ENCODE assay signal across 13 cellular contexts in the genomic region with DNA sequence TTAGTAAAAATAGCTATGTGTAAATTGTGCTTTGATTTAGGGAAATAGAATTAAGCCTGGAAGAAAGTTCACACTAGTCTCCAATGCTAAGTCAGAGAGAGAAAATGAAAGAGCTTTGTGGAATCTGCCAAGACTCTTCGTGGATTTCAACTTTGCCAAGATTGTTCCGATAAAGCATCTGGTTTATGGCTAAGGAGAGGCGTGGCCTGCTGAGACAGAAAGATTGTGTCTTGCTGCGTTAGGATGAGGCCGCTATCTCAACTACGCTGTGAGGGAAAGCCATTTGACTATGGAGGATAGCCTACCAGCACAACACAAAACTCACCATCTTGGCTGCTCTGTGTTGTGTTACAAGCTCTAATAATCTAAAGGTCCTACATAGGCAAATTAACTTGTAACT.
DNase-seq lines count a peak whose midpoint lies in the region; ATAC-seq, FAIRE-seq and TF ChIP-seq lines count a peak whose summit lies in the region.
"Had no signal": no experiment of that assay in that cellular context is flagged by ENCODE, and none has a peak within 500 bp of the region (broad histone marks: within the 10 kb centered on the region; RNA-seq: fewer than 3 reads in every experiment).

No MANE protein-coding gene starts in this region.

- TF ChIP-seq POLR2A in tibial nerve (IDR thresholded peaks at IDR 0.05), result no peak

- H3K4me3 Mint-ChIP-seq in osteocyte (ENCODE audit: unreplicated experiment), result no peak overlapping the region
- H3K4me3 Mint-ChIP-seq: activated naive CD8-positive, alpha-beta T cell treated with anti-CD3 and anti-CD28 coated beads, Interleukin-2, amount 10 ng/mL, durations not matched to agents 7 days and 5 days; T-helper 2 cell treated with Interferon-gamma antibody and Interleukin-4, amounts not matched to agents 5 μg/mL and 100 μg/mL, for 36 hours had no signal

- ATAC-seq in lung (ENCODE audit: insufficient read depth, low FRiP score) (no peak), HG02840 (IDR thresholded peaks at IDR 0.05; ENCODE audit: low FRiP score, unreplicated experiment) (no peak)

- H3K27ac ChIP-seq in lung (ENCODE audit: low read depth in 1 of 2, low read length in 1 of 2) (peak overlapping the region; percentile 52 to 84), tibial nerve (peak overlapping the region in 3 of 4 donors; percentile 34 to 73 (median 49))

- H3K27me3 ChIP-seq in bronchial epithelial cell (ENCODE audit: control insufficient read depth, insufficient read depth, low read length) (no peaks in the 10 kb centered on the region), lung (ENCODE audit: control insufficient read depth, insufficient read depth) (no peaks in the 10 kb centered on the region), tibial nerve (no peaks in the 10 kb centered on the region)

- H3K27me3 Mint-ChIP-seq in osteocyte (ENCODE audit: unreplicated experiment), result peaks cover 11% of the 10 kb centered on the region

- DNase-seq in HCEC 1CT, result peak; percentile 12
- DNase-seq in bronchial epithelial cell (ENCODE audit: low read depth), result no peak
- no peak for DNase-seq in lung (ENCODE audit: low spot score)
- peak in 1 of 2 donors; percentile 14 for DNase-seq in tibial nerve (ENCODE audit: low spot score in 2 of 2)
- no peak for DNase-seq in NCI-H446 treated with DMSO at 0.1 percent for 48 hours (lab: John Stamatoyannopoulos, UW)
- no peak for DNase-seq in activated naive CD4-positive, alpha-beta T cell (lab: John Stamatoyannopoulos, UW)
- no peak for DNase-seq in osteocyte (ENCODE audit: extremely low spot score, unreplicated experiment)
- DNase-seq: activated naive CD8-positive, alpha-beta T cell treated with anti-CD3 and anti-CD28 coated beads, Interleukin-2, amount 10 ng/mL, durations not matched to agents 7 days and 5 days; DMS79 treated with DMSO at 0.1 percent for 48 hours; NCI-H1694 had no signal

- TF ChIP-seq CTCF in bronchial epithelial cell (IDR thresholded peaks at IDR 0.05; ENCODE audit: insufficient read depth, low read length, severe bottlenecking) (no peak), lung (IDR thresholded peaks at IDR 0.05; ENCODE audit: control extremely low read depth, extremely low read depth) (no peak), tibial nerve (IDR thresholded peaks at IDR 0.05) (no peak), osteocyte (IDR thresholded peaks at IDR 0.05) (no peak)

- H3K36me3 ChIP-seq in bronchial epithelial cell (ENCODE audit: control insufficient read depth, insufficient read depth, low read length) (no peaks in the 10 kb centered on the region), lung (ENCODE audit: control insufficient read depth in 2 of 2, insufficient read depth in 2 of 2, low read length in 2 of 2) (no peaks in the 10 kb centered on the region), tibial nerve (no peaks in the 10 kb centered on the region)

- H3K4me1 Mint-ChIP-seq in osteocyte (ENCODE audit: unreplicated experiment), result peaks cover 10% of the 10 kb centered on the region

- no peak for TF ChIP-seq EP300 in tibial nerve (IDR thresholded peaks at IDR 0.05)

- FAIRE-seq in bronchial epithelial cell (lab: Jason Lieb, UNC), result peak; percentile 87
- FAIRE-seq: islet of Langerhans had no signal

- H3K9me3 ChIP-seq in lung (ENCODE audit: control insufficient read depth in 2 of 2, insufficient read depth in 1 of 2, low read length in 1 of 2) (peaks cover 0 to 6% of the 10 kb centered on the region in 2 donors), tibial nerve (no peaks in the 10 kb centered on the region)

- H3K27ac Mint-ChIP-seq in osteocyte (ENCODE audit: unreplicated experiment), result no peak overlapping the region
- H3K27ac Mint-ChIP-seq: activated naive CD8-positive, alpha-beta T cell treated with anti-CD3 and anti-CD28 coated beads, Interleukin-2, amount 10 ng/mL, durations not matched to agents 7 days and 5 days; T-helper 2 cell treated with Interferon-gamma antibody and Interleukin-4, amounts not matched to agents 5 μg/mL and 100 μg/mL, for 36 hours had no signal

- H3K4me3 ChIP-seq in bronchial epithelial cell (ENCODE audit: low read depth, low read length), result no peak overlapping the region
- no peak overlapping the region for H3K4me3 ChIP-seq in lung
- peak overlapping the region in 2 of 4 donors; percentile 11 to 12 for H3K4me3 ChIP-seq in tibial nerve

- H3K4me1 ChIP-seq in lung (ENCODE audit: control insufficient read depth in 2 of 2, insufficient read depth in 2 of 2, low read length in 2 of 2), result peaks cover 0 to 8% of the 10 kb centered on the region in 2 donors
- H3K4me1 ChIP-seq in tibial nerve, result peaks cover 0 to 24% (median 9%) of the 10 kb centered on the region in 4 donors

- no peaks in the 10 kb centered on the region for H3K36me3 Mint-ChIP-seq in osteocyte (ENCODE audit: unreplicated experiment)
- H3K36me3 Mint-ChIP-seq: activated naive CD8-positive, alpha-beta T cell treated with anti-CD3 and anti-CD28 coated beads, Interleukin-2, amount 10 ng/mL, durations not matched to agents 7 days and 5 days had no signal

- WGBS in lung, 2 donors, result 65 to 70% methylated on average over 6 of the region's 6 CpGs
- 21 to 48% methylated on average over 6 of the region's 6 CpGs for WGBS in tibial nerve, 2 donors

- H3K9me3 Mint-ChIP-seq in osteocyte (ENCODE audit: unreplicated experiment), result no peaks in the 10 kb centered on the region
- H3K9me3 Mint-ChIP-seq: T-helper 2 cell treated with Interferon-gamma antibody and Interleukin-4, amounts not matched to agents 5 μg/mL and 100 μg/mL, for 36 hours had no signal
